28 cellular contexts compared by ENCODE assay signal in genomic region chr12:132014915-132015280, GRCh38.
A peak's percentile ranks its signal among the peaks of the same experiment; 100 is the strongest.
DNase-seq lines count a peak whose midpoint lies in the region; FAIRE-seq and TF ChIP-seq lines count a peak whose summit lies in the region.
"Had no signal": no experiment of that assay in that cellular context is flagged by ENCODE, and none has a peak within 500 bp of the region (broad histone marks: within the 10 kb centered on the region; RNA-seq: fewer than 3 reads in every experiment).

No MANE protein-coding gene starts in this region.

- H2BK12ac ChIP-seq in mesenchymal stem cell (ENCODE audit: low read length in 2 of 2), result no peak overlapping the region

- H3K9ac ChIP-seq in astrocyte (ENCODE audit: low read length) (no peak overlapping the region), mesenchymal stem cell (ENCODE audit: low read length) (no peak overlapping the region)
- H3K9ac ChIP-seq: parathyroid adenoma had no signal

- H3K9me3 Mint-ChIP-seq in Calu3 (ENCODE audit: low read depth, unreplicated experiment) (no peaks in the 10 kb centered on the region), astrocyte (ENCODE audit: unreplicated experiment) (no peaks in the 10 kb centered on the region)
- H3K9me3 Mint-ChIP-seq: effector memory CD8-positive, alpha-beta T cell; nephron progenitor cell had no signal

- H3K4ac ChIP-seq in mesenchymal stem cell (ENCODE audit: low read depth in 1 of 2, low read length in 2 of 2), result no peak overlapping the region

- H3K79me1 ChIP-seq in mesenchymal stem cell (replicated peaks; ENCODE audit: low read length, poor library complexity, severe bottlenecking), result peaks cover 48% of the 10 kb centered on the region

- H3K4me1 Mint-ChIP-seq in Calu3 (ENCODE audit: low read depth, unreplicated experiment), result no peaks in the 10 kb centered on the region
- peaks cover 17% of the 10 kb centered on the region for H3K4me1 Mint-ChIP-seq in astrocyte (ENCODE audit: low read depth, unreplicated experiment)

- H3K27ac ChIP-seq in astrocyte (ENCODE audit: low read depth, low read length) (peak overlapping the region; percentile 17), mesenchymal stem cell (ENCODE audit: low read length, poor library complexity, severe bottlenecking) (peak overlapping the region; percentile 74)
- H3K27ac ChIP-seq: HL-60, lower lobe of right lung, parathyroid adenoma, upper lobe of right lung had no signal

- H3K36me3 ChIP-seq in H7 (replicated peaks; ENCODE audit: control insufficient read depth, insufficient read depth, low read length) (peaks cover 48% of the 10 kb centered on the region), astrocyte (ENCODE audit: insufficient read depth, low read length) (peaks cover 42% of the 10 kb centered on the region), mesenchymal stem cell (ENCODE audit: control insufficient read depth in 1 of 2, insufficient read depth in 2 of 2, low read depth in 1 of 2, low read length in 2 of 2) (peaks cover 81 to 94% of the 10 kb centered on the region in 2 experiments)

- H3K23ac ChIP-seq in mesenchymal stem cell (ENCODE audit: low read length in 2 of 2), result no peak overlapping the region

- H3K27me3 Mint-ChIP-seq in Calu3 (ENCODE audit: unreplicated experiment) (no peaks in the 10 kb centered on the region), astrocyte (ENCODE audit: low read depth, unreplicated experiment) (no peaks in the 10 kb centered on the region)
- H3K27me3 Mint-ChIP-seq: effector memory CD8-positive, alpha-beta T cell had no signal

- no peak overlapping the region for H2BK15ac ChIP-seq in mesenchymal stem cell (ENCODE audit: low read depth, poor library complexity, severe bottlenecking)

- H3K4me3 Mint-ChIP-seq in Calu3 (ENCODE audit: low read depth, unreplicated experiment), result no peak overlapping the region
- H3K4me3 Mint-ChIP-seq in astrocyte (ENCODE audit: unreplicated experiment), result no peak overlapping the region
- H3K4me3 Mint-ChIP-seq: activated CD8-positive, alpha-beta T cell treated with anti-CD3 and anti-CD28 coated beads, Interleukin-2, amount 10 ng/mL, durations not matched to agents 7 days and 5 days; effector memory CD8-positive, alpha-beta T cell; nephron progenitor cell had no signal

- no peaks in the 10 kb centered on the region for H3K27me3 ChIP-seq in H7 (ENCODE audit: control insufficient read depth, insufficient read depth, low read length)
- no peaks in the 10 kb centered on the region for H3K27me3 ChIP-seq in astrocyte (ENCODE audit: insufficient read depth, low read length)
- H3K27me3 ChIP-seq in mesenchymal stem cell (ENCODE audit: control insufficient read depth in 1 of 2, insufficient read depth in 1 of 2, low read length in 2 of 2), result no peaks in the 10 kb centered on the region
- H3K27me3 ChIP-seq: upper lobe of right lung had no signal

- peaks cover 13% of the 10 kb centered on the region for H3K4me1 ChIP-seq in astrocyte (ENCODE audit: insufficient read depth, low read length)
- peaks cover 23% of the 10 kb centered on the region for H3K4me1 ChIP-seq in mesenchymal stem cell (ENCODE audit: control insufficient read depth, insufficient read depth, low read depth, low read length)
- H3K4me1 ChIP-seq: lower lobe of right lung, parathyroid adenoma, upper lobe of right lung had no signal

- H3K4me3 ChIP-seq in H7 (ENCODE audit: insufficient read depth, low read depth, low read length), result no peak overlapping the region
- no peak overlapping the region for H3K4me3 ChIP-seq in astrocyte (ENCODE audit: insufficient read depth, low read depth, low read length)
- no peak overlapping the region for H3K4me3 ChIP-seq in mesenchymal stem cell (ENCODE audit: insufficient read depth in 1 of 2, low read depth in 1 of 2, low read length in 2 of 2)
- H3K4me3 ChIP-seq: lower lobe of right lung, upper lobe of right lung had no signal

- intact Hi-C loops in Calu3 (cut with micrococcal nuclease; ENCODE audit: unreplicated experiment), result no loop called here

- CTCF ChIA-PET in Calu3 (lab: Charles Lee), result no interaction called here

- no peak for FAIRE-seq in astrocyte (lab: Jason Lieb, UNC)
- FAIRE-seq: D721Med, GM12891, RCC 7860 had no signal

- peaks cover 28% of the 10 kb centered on the region for H4K20me1 ChIP-seq in astrocyte (ENCODE audit: insufficient read depth, low read length)

- WGBS in mesenchymal stem cell, result 98% methylated on average over 7 of the region's 7 CpGs

- H2BK5ac ChIP-seq in mesenchymal stem cell (ENCODE audit: low read depth, low read length, poor library complexity, severe bottlenecking), result no peak overlapping the region

- H2AFZ ChIP-seq in astrocyte (ENCODE audit: low read depth, low read length) (no peak overlapping the region), mesenchymal stem cell (ENCODE audit: low read depth, low read length) (no peak overlapping the region)
- H2AFZ ChIP-seq: parathyroid adenoma had no signal

- no peak overlapping the region for H4K8ac ChIP-seq in mesenchymal stem cell (ENCODE audit: low read length)

- H4K91ac ChIP-seq in mesenchymal stem cell (ENCODE audit: low read length), result no peak overlapping the region

- H3K79me2 ChIP-seq in astrocyte (ENCODE audit: insufficient read depth, low read length), result no peaks in the 10 kb centered on the region
- H3K79me2 ChIP-seq: parathyroid adenoma had no signal

- DNase-seq in Calu3 (no peak), H7 (peak; percentile 46), astrocyte (ENCODE audit: low read depth) (no peak), mesenchymal stem cell (no peak), T-helper 9 cell (no peak), AML-193 (lab: John Stamatoyannopoulos, UW) (no peak), OCI-M1 (lab: John Stamatoyannopoulos, UW) (no peak)
- DNase-seq: activated CD4-positive, CD25-positive, alpha-beta regulatory T cell treated with anti-CD3 and anti-CD28 coated beads, Interleukin-2, amount 50 U/mL, for 72 hours; activated CD8-positive, alpha-beta T cell treated with anti-CD3 and anti-CD28 coated beads, Interleukin-2, amount 10 ng/mL, durations not matched to agents 7 days and 5 days; activated gamma-delta T cell treated with Interleukin-2 at 50 U/mL for 16 hours; cortex of kidney; effector memory CD8-positive, alpha-beta T cell; kidney glomerular epithelial cell; lower lobe of right lung; NCI-H1048; NCI-H1694 treated with DMSO at 0.1 percent for 48 hours; NCI-H2171 treated with DMSO at 0.1 percent for 48 hours; NCI-H524; nephron progenitor cell; NK-92 treated with Interleukin-12 subunit alpha and Interleukin-12 subunit beta, amount 100 ng/mL, for 24 hours; SIG-M5; substantia nigra had no signal

- no peak overlapping the region for H3K18ac ChIP-seq in mesenchymal stem cell (ENCODE audit: low read depth in 1 of 2, low read length in 2 of 2)

- no peak overlapping the region for H2AK5ac ChIP-seq in mesenchymal stem cell (ENCODE audit: low read length, severe bottlenecking)

- H3K36me3 Mint-ChIP-seq in Calu3 (ENCODE audit: insufficient read depth, unreplicated experiment), result peaks cover 72% of the 10 kb centered on the region
- peaks cover 35% of the 10 kb centered on the region for H3K36me3 Mint-ChIP-seq in astrocyte (ENCODE audit: low read depth, unreplicated experiment)

- H3K14ac ChIP-seq in mesenchymal stem cell (ENCODE audit: low read length in 2 of 2), result no peak overlapping the region

- no TSS peak for BruUV-seq in Calu3 (replicated peaks; lab: Mats Ljungman, UMichigan)

- H3K9me3 ChIP-seq in astrocyte (ENCODE audit: insufficient read depth, low read depth, low read length) (no peaks in the 10 kb centered on the region), mesenchymal stem cell (ENCODE audit: control insufficient read depth, low read length) (no peaks in the 10 kb centered on the region)
- H3K9me3 ChIP-seq: lower lobe of right lung, upper lobe of right lung had no signal

- H3K27ac Mint-ChIP-seq in Calu3 (ENCODE audit: unreplicated experiment), result peak overlapping the region; percentile 31
- H3K27ac Mint-ChIP-seq in astrocyte (ENCODE audit: unreplicated experiment), result peak overlapping the region; percentile 26
- H3K27ac Mint-ChIP-seq: activated CD8-positive, alpha-beta T cell treated with anti-CD3 and anti-CD28 coated beads, Interleukin-2, amount 10 ng/mL, durations not matched to agents 7 days and 5 days; nephron progenitor cell had no signal

- no peak overlapping the region for H2BK120ac ChIP-seq in mesenchymal stem cell (ENCODE audit: low read depth, low read length)

- H3K4me2 ChIP-seq in astrocyte (ENCODE audit: low read length), result peak overlapping the region; percentile 65
- H3K4me2 ChIP-seq in mesenchymal stem cell (ENCODE audit: low read length, poor library complexity, severe bottlenecking), result no peak overlapping the region

- TF ChIP-seq CTCF in Calu3 (IDR thresholded peaks at IDR 0.05; ENCODE audit: unreplicated experiment), result no peak
- TF ChIP-seq CTCF in astrocyte (IDR thresholded peaks at IDR 0.05; ENCODE audit: insufficient read depth, low read depth, low read length), result no peak
